26 cellular contexts compared by ENCODE assay signal in the genomic region with DNA sequence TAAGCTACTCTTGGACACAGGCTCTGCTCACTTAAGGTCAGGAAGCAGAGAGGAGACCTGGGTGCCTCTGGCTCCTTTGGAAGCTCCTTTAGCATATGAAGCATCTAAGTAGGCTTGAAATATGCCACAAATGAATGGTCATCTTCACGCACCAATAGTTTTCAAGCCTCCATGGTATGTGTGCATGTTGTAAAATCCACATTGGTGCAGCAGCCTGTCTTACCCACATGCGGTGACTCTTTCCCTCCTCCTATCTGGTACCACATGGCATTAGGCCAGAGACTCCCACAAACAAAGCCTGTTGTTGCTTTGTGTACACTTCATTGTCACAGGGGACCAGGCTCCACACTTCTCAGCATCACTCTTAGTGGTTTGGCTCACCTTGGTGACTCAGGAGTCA.
"Had no signal": no experiment of that assay in that cellular context is flagged by ENCODE, and none has a peak within 500 bp of the region (broad histone marks: within the 10 kb centered on the region; RNA-seq: fewer than 3 reads in every experiment).

No MANE protein-coding gene starts in this region.

- DNase-seq: activated CD4-positive, alpha-beta T cell treated with anti-CD3 and anti-CD28 coated beads, Interleukin-2, amount 10 ng/mL, durations not matched to agents 7 days and 5 days; activated CD4-positive, CD25-positive, alpha-beta regulatory T cell treated with anti-CD3 and anti-CD28 coated beads, Interleukin-2, amount 50 U/mL, for 72 hours; activated CD8-positive, alpha-beta T cell treated with anti-CD3 and anti-CD28 coated beads, Interleukin-2, amount 10 ng/mL, durations not matched to agents 7 days and 5 days; activated naive CD8-positive, alpha-beta T cell treated with anti-CD3 and anti-CD28 coated beads for 36 hours; colonic mucosa; dorsolateral prefrontal cortex; effector memory CD8-positive, alpha-beta T cell; head of caudate nucleus; hypothalamus; left cardiac atrium; mucosa of descending colon; nephron progenitor cell; pancreas; psoas muscle; right cardiac atrium; stimulated activated CD4-positive, alpha-beta T cell treated with anti-CD3 and anti-CD28 coated beads, Interleukin-12 subunit alpha, Interleukin-12 subunit beta, amount 100 ng/mL, for 4 hours; stimulated activated naive CD8-positive, alpha-beta T cell treated with anti-CD3 and anti-CD28 coated beads, Interleukin-15, amount 100 ng/mL, for 72 hours; tibial artery; WERI-Rb-1 had no signal

- H3K4me3 ChIP-seq: colonic mucosa, dorsolateral prefrontal cortex, mucosa of descending colon, pancreas, psoas muscle, tibial artery had no signal

- H3K36me3 ChIP-seq: colonic mucosa, pancreas, tibial artery, WERI-Rb-1 had no signal

- H3K27ac ChIP-seq: colonic mucosa, dorsolateral prefrontal cortex, pancreas, psoas muscle, tibial artery, WERI-Rb-1 had no signal

- ATAC-seq: activated CD8-positive, alpha-beta T cell treated with anti-CD3 and anti-CD28 coated beads, Interleukin-2, amount 10 ng/mL, durations not matched to agents 7 days and 5 days; activated T-helper 17 cell treated with anti-CD3 and anti-CD28 coated beads, Interleukin-2, amount 50 U/mL, for 72 hours; effector memory CD8-positive, alpha-beta T cell; esophagus mucosa; left cardiac atrium; mucosa of descending colon; pancreas; psoas muscle; right cardiac atrium; stimulated activated naive CD8-positive, alpha-beta T cell treated with anti-CD3 and anti-CD28 coated beads, Interleukin-15, amount 100 ng/mL, for 72 hours had no signal

- H3K9me3 ChIP-seq: colonic mucosa, mucosa of descending colon, pancreas, psoas muscle, tibial artery had no signal

- FAIRE-seq: astrocyte, bronchial epithelial cell, endothelial cell of umbilical vein, frontal cortex, pancreas, TTC549 had no signal

- H3K27me3 ChIP-seq: colonic mucosa, dorsolateral prefrontal cortex, pancreas, tibial artery had no signal

- H3K4me1 ChIP-seq: colonic mucosa, pancreas, psoas muscle, tibial artery had no signal
